Comparison of ENCODE assay signal across 1 cellular context in the genomic region with DNA sequence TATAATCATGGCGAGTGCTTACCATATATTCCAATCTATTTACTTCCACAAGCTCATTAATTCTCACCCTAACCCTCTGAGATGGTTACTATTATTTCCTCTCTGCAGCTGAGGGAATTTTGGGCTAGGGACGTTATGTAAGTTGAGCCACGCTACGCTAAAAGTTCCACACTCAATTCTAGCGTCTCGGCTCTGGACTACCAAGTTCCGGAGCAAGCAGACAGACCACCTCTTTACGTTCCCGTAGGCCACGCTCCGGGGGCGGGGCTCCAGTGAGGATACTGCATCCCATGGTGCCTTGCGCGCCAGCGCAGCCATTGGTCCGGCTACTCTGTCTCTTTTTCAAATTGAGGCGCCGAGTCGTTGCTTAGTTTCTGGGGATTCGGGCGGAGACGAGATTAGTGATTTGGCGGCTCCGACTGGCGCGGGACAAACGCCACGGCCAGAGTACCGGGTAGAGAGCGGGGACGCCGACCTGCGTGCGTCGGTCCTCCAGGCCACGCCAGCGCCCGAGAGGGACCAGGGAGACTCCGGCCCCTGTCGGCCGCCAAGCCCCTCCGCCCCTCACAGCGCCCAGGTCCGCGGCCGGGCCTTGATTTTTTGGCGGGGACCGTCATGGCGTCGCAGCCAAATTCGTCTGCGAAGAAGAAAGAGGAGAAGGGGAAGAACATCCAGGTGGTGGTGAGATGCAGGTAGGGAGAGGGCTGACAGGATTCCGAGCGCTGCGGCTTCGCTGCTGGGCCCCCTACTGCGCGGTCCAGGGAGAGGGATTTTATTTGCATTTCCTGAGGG.
TF ChIP-seq lines count a peak whose summit lies in the region.

A gene (plus strand): TSS at position 370 of the 792 bp plus-strand sequence. CDS start 246 bp downstream, at position 616.

TF ChIP-seq in HepG2, 621 proteins besides CTCF, POLR2A, EP300 and RAD21 (continued from another document and continues in another):
- TF ChIP-seq, protein P1, sequence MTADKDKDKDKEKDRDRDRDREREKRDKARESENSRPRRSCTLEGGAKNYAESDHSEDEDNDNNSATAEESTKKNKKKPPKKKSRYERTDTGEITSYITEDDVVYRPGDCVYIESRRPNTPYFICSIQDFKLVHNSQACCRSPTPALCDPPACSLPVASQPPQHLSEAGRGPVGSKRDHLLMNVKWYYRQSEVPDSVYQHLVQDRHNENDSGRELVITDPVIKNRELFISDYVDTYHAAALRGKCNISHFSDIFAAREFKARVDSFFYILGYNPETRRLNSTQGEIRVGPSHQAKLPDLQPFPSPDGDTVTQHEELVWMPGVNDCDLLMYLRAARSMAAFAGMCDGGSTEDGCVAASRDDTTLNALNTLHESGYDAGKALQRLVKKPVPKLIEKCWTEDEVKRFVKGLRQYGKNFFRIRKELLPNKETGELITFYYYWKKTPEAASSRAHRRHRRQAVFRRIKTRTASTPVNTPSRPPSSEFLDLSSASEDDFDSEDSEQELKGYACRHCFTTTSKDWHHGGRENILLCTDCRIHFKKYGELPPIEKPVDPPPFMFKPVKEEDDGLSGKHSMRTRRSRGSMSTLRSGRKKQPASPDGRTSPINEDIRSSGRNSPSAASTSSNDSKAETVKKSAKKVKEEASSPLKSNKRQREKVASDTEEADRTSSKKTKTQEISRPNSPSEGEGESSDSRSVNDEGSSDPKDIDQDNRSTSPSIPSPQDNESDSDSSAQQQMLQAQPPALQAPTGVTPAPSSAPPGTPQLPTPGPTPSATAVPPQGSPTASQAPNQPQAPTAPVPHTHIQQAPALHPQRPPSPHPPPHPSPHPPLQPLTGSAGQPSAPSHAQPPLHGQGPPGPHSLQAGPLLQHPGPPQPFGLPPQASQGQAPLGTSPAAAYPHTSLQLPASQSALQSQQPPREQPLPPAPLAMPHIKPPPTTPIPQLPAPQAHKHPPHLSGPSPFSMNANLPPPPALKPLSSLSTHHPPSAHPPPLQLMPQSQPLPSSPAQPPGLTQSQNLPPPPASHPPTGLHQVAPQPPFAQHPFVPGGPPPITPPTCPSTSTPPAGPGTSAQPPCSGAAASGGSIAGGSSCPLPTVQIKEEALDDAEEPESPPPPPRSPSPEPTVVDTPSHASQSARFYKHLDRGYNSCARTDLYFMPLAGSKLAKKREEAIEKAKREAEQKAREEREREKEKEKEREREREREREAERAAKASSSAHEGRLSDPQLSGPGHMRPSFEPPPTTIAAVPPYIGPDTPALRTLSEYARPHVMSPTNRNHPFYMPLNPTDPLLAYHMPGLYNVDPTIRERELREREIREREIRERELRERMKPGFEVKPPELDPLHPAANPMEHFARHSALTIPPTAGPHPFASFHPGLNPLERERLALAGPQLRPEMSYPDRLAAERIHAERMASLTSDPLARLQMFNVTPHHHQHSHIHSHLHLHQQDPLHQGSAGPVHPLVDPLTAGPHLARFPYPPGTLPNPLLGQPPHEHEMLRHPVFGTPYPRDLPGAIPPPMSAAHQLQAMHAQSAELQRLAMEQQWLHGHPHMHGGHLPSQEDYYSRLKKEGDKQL (CRISPR knock-in tag; IDR thresholded peaks at IDR 0.05; ENCODE audit: low read depth): peak; percentile 46; the same call in 1 of the 2 replicates
- TF ChIP-seq PRMT3 (CRISPR knock-in tag; IDR thresholded peaks at IDR 0.05; ENCODE audit: borderline replicate concordance, low read depth): peak; percentile 86; the same call in 1 of the 2 replicates
- TF ChIP-seq ZNF605 (CRISPR knock-in tag; IDR thresholded peaks at IDR 0.05): peak; percentile 85
- TF ChIP-seq RXRA (CRISPR knock-in tag; IDR thresholded peaks at IDR 0.05): peak; percentile 67; the same call in 1 of the 2 replicates
- peak; percentile 78; the same call in 1 of the 2 replicates for TF ChIP-seq ZNF816 (CRISPR knock-in tag; IDR thresholded peaks at IDR 0.05; ENCODE audit: borderline replicate concordance)
- TF ChIP-seq, protein P2, sequence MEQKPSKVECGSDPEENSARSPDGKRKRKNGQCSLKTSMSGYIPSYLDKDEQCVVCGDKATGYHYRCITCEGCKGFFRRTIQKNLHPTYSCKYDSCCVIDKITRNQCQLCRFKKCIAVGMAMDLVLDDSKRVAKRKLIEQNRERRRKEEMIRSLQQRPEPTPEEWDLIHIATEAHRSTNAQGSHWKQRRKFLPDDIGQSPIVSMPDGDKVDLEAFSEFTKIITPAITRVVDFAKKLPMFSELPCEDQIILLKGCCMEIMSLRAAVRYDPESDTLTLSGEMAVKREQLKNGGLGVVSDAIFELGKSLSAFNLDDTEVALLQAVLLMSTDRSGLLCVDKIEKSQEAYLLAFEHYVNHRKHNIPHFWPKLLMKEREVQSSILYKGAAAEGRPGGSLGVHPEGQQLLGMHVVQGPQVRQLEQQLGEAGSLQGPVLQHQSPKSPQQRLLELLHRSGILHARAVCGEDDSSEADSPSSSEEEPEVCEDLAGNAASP (CRISPR knock-in tag; IDR thresholded peaks at IDR 0.05; ENCODE audit: borderline replicate concordance): 0 out of 2 replicates have a peak, but pooled peaks have one; percentile 38
- peak; percentile 76 for TF ChIP-seq RBFOX2 (IDR thresholded peaks at IDR 0.05; ENCODE audit: low read depth, low read length)
- TF ChIP-seq, protein P3, sequence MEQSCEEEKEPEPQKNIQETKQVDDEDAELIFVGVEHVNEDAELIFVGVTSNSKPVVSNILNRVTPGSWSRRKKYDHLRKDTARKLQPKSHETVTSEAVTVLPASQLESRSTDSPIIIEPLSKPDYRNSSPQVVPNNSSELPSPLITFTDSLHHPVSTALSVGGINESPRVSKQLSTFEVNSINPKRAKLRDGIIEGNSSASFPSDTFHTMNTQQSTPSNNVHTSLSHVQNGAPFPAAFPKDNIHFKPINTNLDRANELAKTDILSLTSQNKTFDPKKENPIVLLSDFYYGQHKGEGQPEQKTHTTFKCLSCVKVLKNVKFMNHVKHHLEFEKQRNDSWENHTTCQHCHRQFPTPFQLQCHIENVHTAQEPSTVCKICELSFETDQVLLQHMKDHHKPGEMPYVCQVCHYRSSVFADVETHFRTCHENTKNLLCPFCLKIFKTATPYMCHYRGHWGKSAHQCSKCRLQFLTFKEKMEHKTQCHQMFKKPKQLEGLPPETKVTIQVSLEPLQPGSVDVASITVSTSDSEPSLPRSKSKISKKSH (CRISPR knock-in tag; IDR thresholded peaks at IDR 0.05; ENCODE audit: borderline replicate concordance): peak; percentile 17; the same call in 1 of the 2 replicates
- TF ChIP-seq ELF3 (CRISPR knock-in tag; IDR thresholded peaks at IDR 0.05): peak; percentile 77
- no peak for TF ChIP-seq ZNF713 (CRISPR knock-in tag; IDR thresholded peaks at IDR 0.05)
- TF ChIP-seq KLF16 (CRISPR knock-in tag; IDR thresholded peaks at IDR 0.05): peak in 1 of 2 experiments; percentile 66; a peak in 2 of 4 replicates
- no peak for TF ChIP-seq STAG1 (CRISPR knock-in tag; IDR thresholded peaks at IDR 0.05)
- TF ChIP-seq ZFP37 (CRISPR knock-in tag; IDR thresholded peaks at IDR 0.05; ENCODE audit: borderline replicate concordance): no peak
- no peak for TF ChIP-seq SRF (IDR thresholded peaks at IDR 0.05; ENCODE audit: low read depth, low read length)
- TF ChIP-seq POLR2G (IDR thresholded peaks at IDR 0.05; ENCODE audit: low read depth, low read length): peak; percentile 98
- no peak for TF ChIP-seq TARDBP (CRISPR knock-in tag; IDR thresholded peaks at IDR 0.05)
- TF ChIP-seq, protein P4, sequence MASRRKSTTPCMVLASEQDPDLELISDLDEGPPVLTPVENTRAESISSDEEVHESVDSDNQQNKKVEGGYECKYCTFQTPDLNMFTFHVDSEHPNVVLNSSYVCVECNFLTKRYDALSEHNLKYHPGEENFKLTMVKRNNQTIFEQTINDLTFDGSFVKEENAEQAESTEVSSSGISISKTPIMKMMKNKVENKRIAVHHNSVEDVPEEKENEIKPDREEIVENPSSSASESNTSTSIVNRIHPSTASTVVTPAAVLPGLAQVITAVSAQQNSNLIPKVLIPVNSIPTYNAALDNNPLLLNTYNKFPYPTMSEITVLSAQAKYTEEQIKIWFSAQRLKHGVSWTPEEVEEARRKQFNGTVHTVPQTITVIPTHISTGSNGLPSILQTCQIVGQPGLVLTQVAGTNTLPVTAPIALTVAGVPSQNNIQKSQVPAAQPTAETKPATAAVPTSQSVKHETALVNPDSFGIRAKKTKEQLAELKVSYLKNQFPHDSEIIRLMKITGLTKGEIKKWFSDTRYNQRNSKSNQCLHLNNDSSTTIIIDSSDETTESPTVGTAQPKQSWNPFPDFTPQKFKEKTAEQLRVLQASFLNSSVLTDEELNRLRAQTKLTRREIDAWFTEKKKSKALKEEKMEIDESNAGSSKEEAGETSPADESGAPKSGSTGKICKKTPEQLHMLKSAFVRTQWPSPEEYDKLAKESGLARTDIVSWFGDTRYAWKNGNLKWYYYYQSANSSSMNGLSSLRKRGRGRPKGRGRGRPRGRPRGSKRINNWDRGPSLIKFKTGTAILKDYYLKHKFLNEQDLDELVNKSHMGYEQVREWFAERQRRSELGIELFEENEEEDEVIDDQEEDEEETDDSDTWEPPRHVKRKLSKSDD (CRISPR knock-in tag; IDR thresholded peaks at IDR 0.05; ENCODE audit: low read depth): no peak
- TF ChIP-seq, protein P5, sequence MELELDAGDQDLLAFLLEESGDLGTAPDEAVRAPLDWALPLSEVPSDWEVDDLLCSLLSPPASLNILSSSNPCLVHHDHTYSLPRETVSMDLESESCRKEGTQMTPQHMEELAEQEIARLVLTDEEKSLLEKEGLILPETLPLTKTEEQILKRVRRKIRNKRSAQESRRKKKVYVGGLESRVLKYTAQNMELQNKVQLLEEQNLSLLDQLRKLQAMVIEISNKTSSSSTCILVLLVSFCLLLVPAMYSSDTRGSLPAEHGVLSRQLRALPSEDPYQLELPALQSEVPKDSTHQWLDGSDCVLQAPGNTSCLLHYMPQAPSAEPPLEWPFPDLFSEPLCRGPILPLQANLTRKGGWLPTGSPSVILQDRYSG (CRISPR knock-in tag; IDR thresholded peaks at IDR 0.05): no peak
- TF ChIP-seq MYC (CRISPR knock-in tag; IDR thresholded peaks at IDR 0.05; ENCODE audit: borderline replicate concordance): peak; percentile 66; the same call in 1 of the 2 replicates
- peak; percentile 87 for TF ChIP-seq GATAD1 (CRISPR knock-in tag; IDR thresholded peaks at IDR 0.05)
- TF ChIP-seq HOXA3 (CRISPR knock-in tag; IDR thresholded peaks at IDR 0.05): peak; percentile 72
- TF ChIP-seq KDM4B (CRISPR knock-in tag; IDR thresholded peaks at IDR 0.05): peak; percentile 44; the same call in 1 of the 2 replicates
- TF ChIP-seq CREB1 (IDR thresholded peaks at IDR 0.05): peak; percentile 25; the same call in 1 of the 2 replicates
- TF ChIP-seq CREB1 (CRISPR knock-in tag; IDR thresholded peaks at IDR 0.05): peak; percentile 84
- TF ChIP-seq ZNF773 (CRISPR knock-in tag; IDR thresholded peaks at IDR 0.05; ENCODE audit: borderline replicate concordance): peak; percentile 55; the same call in 1 of the 2 replicates
- TF ChIP-seq POLR2AphosphoS5 (IDR thresholded peaks at IDR 0.05; ENCODE audit: low read depth, low read length): peak; percentile 99
- 0 out of 2 replicates have a peak, but pooled peaks have one; percentile 5 for TF ChIP-seq SMYD3 (CRISPR knock-in tag; IDR thresholded peaks at IDR 0.05)
- TF ChIP-seq PAWR (CRISPR knock-in tag; IDR thresholded peaks at IDR 0.05; ENCODE audit: borderline replicate concordance): no peak
- TF ChIP-seq, protein P6, sequence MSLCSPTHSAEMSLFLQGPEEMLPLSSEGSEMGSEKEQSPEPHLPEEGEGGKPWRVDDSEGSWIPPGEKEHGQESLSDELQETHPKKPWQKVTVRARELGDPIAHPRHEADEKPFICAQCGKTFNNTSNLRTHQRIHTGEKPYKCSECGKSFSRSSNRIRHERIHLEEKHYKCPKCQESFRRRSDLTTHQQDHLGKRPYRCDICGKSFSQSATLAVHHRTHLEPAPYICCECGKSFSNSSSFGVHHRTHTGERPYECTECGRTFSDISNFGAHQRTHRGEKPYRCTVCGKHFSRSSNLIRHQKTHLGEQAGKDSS (CRISPR knock-in tag; IDR thresholded peaks at IDR 0.05; ENCODE audit: borderline replicate concordance, low read depth): 0 out of 2 replicates have a peak, but pooled peaks have one; percentile 23
- peak; percentile 62 for TF ChIP-seq SUZ12 (IDR thresholded peaks at IDR 0.05; ENCODE audit: low read depth, low read length)
- TF ChIP-seq, protein P7, sequence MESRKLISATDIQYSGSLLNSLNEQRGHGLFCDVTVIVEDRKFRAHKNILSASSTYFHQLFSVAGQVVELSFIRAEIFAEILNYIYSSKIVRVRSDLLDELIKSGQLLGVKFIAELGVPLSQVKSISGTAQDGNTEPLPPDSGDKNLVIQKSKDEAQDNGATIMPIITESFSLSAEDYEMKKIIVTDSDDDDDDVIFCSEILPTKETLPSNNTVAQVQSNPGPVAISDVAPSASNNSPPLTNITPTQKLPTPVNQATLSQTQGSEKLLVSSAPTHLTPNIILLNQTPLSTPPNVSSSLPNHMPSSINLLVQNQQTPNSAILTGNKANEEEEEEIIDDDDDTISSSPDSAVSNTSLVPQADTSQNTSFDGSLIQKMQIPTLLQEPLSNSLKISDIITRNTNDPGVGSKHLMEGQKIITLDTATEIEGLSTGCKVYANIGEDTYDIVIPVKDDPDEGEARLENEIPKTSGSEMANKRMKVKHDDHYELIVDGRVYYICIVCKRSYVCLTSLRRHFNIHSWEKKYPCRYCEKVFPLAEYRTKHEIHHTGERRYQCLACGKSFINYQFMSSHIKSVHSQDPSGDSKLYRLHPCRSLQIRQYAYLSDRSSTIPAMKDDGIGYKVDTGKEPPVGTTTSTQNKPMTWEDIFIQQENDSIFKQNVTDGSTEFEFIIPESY (CRISPR knock-in tag; IDR thresholded peaks at IDR 0.05): no peak
- no peak for TF ChIP-seq ZNF17 (CRISPR knock-in tag; IDR thresholded peaks at IDR 0.05)
- TF ChIP-seq GATAD2A (CRISPR knock-in tag; IDR thresholded peaks at IDR 0.05): no peak
- TF ChIP-seq, protein P8, sequence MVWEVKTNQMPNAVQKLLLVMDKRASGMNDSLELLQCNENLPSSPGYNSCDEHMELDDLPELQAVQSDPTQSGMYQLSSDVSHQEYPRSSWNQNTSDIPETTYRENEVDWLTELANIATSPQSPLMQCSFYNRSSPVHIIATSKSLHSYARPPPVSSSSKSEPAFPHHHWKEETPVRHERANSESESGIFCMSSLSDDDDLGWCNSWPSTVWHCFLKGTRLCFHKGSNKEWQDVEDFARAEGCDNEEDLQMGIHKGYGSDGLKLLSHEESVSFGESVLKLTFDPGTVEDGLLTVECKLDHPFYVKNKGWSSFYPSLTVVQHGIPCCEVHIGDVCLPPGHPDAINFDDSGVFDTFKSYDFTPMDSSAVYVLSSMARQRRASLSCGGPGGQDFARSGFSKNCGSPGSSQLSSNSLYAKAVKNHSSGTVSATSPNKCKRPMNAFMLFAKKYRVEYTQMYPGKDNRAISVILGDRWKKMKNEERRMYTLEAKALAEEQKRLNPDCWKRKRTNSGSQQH (CRISPR knock-in tag; IDR thresholded peaks at IDR 0.05; ENCODE audit: low read depth): peak; percentile 63; the same call in 1 of the 2 replicates
- TF ChIP-seq, protein P9, sequence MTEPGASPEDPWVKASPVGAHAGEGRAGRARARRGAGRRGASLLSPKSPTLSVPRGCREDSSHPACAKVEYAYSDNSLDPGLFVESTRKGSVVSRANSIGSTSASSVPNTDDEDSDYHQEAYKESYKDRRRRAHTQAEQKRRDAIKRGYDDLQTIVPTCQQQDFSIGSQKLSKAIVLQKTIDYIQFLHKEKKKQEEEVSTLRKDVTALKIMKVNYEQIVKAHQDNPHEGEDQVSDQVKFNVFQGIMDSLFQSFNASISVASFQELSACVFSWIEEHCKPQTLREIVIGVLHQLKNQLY (CRISPR knock-in tag; IDR thresholded peaks at IDR 0.05): 0 out of 2 replicates have a peak, but pooled peaks have one; percentile 36
- no peak for TF ChIP-seq TCF7 (IDR thresholded peaks at IDR 0.05; ENCODE audit: low read depth)
- TF ChIP-seq ZBTB38 (CRISPR knock-in tag; IDR thresholded peaks at IDR 0.05): 0 out of 2 replicates have a peak, but pooled peaks have one; percentile 54
